Comparison of ENCODE assay signal across 7 cellular contexts in genomic region chr12:93442411-93443340, GRCh38. TPM values are rescaled to one million over a fixed set of nuclear protein-coding genes. Genes with fewer than 3 reads are reported as not detected.
DNase-seq lines count a peak whose midpoint lies in the region; ATAC-seq and TF ChIP-seq lines count a peak whose summit lies in the region.

No MANE protein-coding gene starts in this region.

- ATAC-seq in Right ventricle myocardium superior (ENCODE audit: poor library complexity) (peak; percentile 5), gastrocnemius medialis (peak; percentile 3 to 6), HG02884 (IDR thresholded peaks at IDR 0.05; ENCODE audit: unreplicated experiment) (no peak)

- intact Hi-C loops in Right ventricle myocardium superior (cut with DNase I) (no loop called here), gastrocnemius medialis (cut with DNase I; ENCODE audit: low total_unique reads) (loop anchor here (1.0 kb wide), 1 partner anchor 25 kb away; the partner anchor contains the start of gene MRPL42)

- CTCF ChIA-PET in HEK293T (lab: Yijun Ruan, JAX): no interaction called here

- POLR2A ChIA-PET in HEK293T (lab: Yijun Ruan, JAX): interaction anchor here (0.7 to 1.2 kb wide), 6 partner anchors 11 to 38 kb away, joined by 3 to 7 read pairs (median 3); partner anchors contain the start of gene MRPL42

- DNase-seq in HEK293T (ENCODE audit: extremely low spot score) (no peak), WERI-Rb-1 (no peak), Right ventricle myocardium superior (no peak), gastrocnemius medialis (no peak), DMS153 (lab: John Stamatoyannopoulos, UW) (no peak), SKM-1 (lab: John Stamatoyannopoulos, UW; ENCODE audit: unreplicated experiment) (no peak)

- in situ Hi-C loops in gastrocnemius medialis (cut with MboI; ENCODE audit: low sequenced_read_pairs in 4 of 4): no loop called here

- TF ChIP-seq CTCF in WERI-Rb-1 (IDR thresholded peaks at IDR 0.05; ENCODE audit: low read depth, low read length): no peak
- no peak for TF ChIP-seq CTCF in gastrocnemius medialis (IDR thresholded peaks at IDR 0.05 in 4 of 5, conservative IDR thresholded peaks at IDR 0.05 in 1 of 5)

- H3K4me3 ChIP-seq in WERI-Rb-1 (ENCODE audit: low read depth, low read length) (peak overlapping the region; percentile 99), gastrocnemius medialis (peak overlapping the region; percentile 71 to 99 (median 86))

- no peak for TF ChIP-seq POLR2A in gastrocnemius medialis (IDR thresholded peaks at IDR 0.05)

- H3K27ac ChIP-seq in WERI-Rb-1: peak overlapping the region; percentile 96
- peak overlapping the region; percentile 84 to 99 (median 91) for H3K27ac ChIP-seq in gastrocnemius medialis

- no peaks in the 10 kb centered on the region for H3K9me3 ChIP-seq in WERI-Rb-1 (ENCODE audit: severe bottlenecking)
- H3K9me3 ChIP-seq in gastrocnemius medialis: no peaks in the 10 kb centered on the region

- peaks cover 34 to 40% of the 10 kb centered on the region in 2 donors for H3K4me1 ChIP-seq in gastrocnemius medialis

- H3K27me3 ChIP-seq in WERI-Rb-1 (ENCODE audit: insufficient read depth, low read depth, severe bottlenecking) (no peaks in the 10 kb centered on the region), gastrocnemius medialis (no peaks in the 10 kb centered on the region)

- H3K36me3 ChIP-seq in WERI-Rb-1: peaks cover 3% of the 10 kb centered on the region
- H3K36me3 ChIP-seq in gastrocnemius medialis: no peaks in the 10 kb centered on the region

TF ChIP-seq in HEK293T, 16 proteins besides CTCF, POLR2A, EP300 and RAD21:
- TF ChIP-seq L3MBTL2 (conservative IDR thresholded peaks at IDR 0.05) (peak; percentile 54), BHLHE40 (IDR thresholded peaks at IDR 0.05; ENCODE audit: borderline replicate concordance) (no peak)

RNA-seq across cellular contexts. Expression of gene UBE2N, which starts 0.9 kb away (rescaled TPM):
- 77.3 TPM for total RNA-seq in Right ventricle myocardium superior
- 10 to 100 TPM; 26.5 to 46.8 (median 30.5) TPM for total RNA-seq in gastrocnemius medialis

RNA-seq across cellular contexts. Expression of gene MRPL42, which starts 24.6 kb away (rescaled TPM):
- total RNA-seq in Right ventricle myocardium superior: 39.9 TPM
- total RNA-seq in gastrocnemius medialis: 10 to 100 TPM; 14.0 to 44.6 (median 34.8) TPM
